ENCODE assay signal across 12 cellular contexts in genomic region chr3:124250053-124250452, GRCh38.
A peak's percentile ranks its signal among the peaks of the same experiment; 100 is the strongest.
DNase-seq lines count a peak whose midpoint lies in the region; ATAC-seq and TF ChIP-seq lines count a peak whose summit lies in the region.
"Had no signal": no experiment of that assay in that cellular context is flagged by ENCODE, and none has a peak within 500 bp of the region (broad histone marks: within the 10 kb centered on the region; RNA-seq: fewer than 3 reads in every experiment).

No MANE protein-coding gene starts in this region.

- H3K9me3 ChIP-seq in BLaER1 treated with 17β-estradiol and CSF1 and Interleukin-3, amounts not matched to agents 10 nM and 100 nM (replicated peaks in 1 of 11), result 0 out of 22 replicates have a peak, but pooled peaks cover 0 to 6% (median 0%) of the 10 kb centered on the region in 11 experiments
- H3K9me3 ChIP-seq in parathyroid adenoma (ENCODE audit: control insufficient read depth, low read length), result no peaks in the 10 kb centered on the region

- in situ Hi-C loops in brain microvascular endothelial cell (cut with HindIII; ENCODE audit: low pct_ligation_motif_present, low sequenced_read_pairs), result no loop called here

- H3K4me1 Mint-ChIP-seq in activated CD4-positive, alpha-beta T cell treated with anti-CD3 and anti-CD28 coated beads for 36 hours, result no peaks in the 10 kb centered on the region
- H3K4me1 Mint-ChIP-seq: activated CD4-positive, alpha-beta T cell treated with anti-CD3 and anti-CD28 coated beads, Interleukin-2, amount 10 ng/mL, durations not matched to agents 7 days and 5 days; activated T-helper 17 cell treated with anti-CD3 and anti-CD28 coated beads, Interleukin-2, amount 50 U/mL, for 72 hours; B cell had no signal

- DNase-seq in KG1 (lab: John Stamatoyannopoulos, UW), result peak; percentile 23
- no peak for DNase-seq in activated CD4-positive, alpha-beta T cell treated with anti-CD3 and anti-CD28 coated beads for 36 hours
- DNase-seq in nucleus accumbens (lab: John Stamatoyannopoulos, UW), result no peak
- DNase-seq in RWPE1 (ENCODE audit: low spot score), result no peak
- DNase-seq in brain microvascular endothelial cell, result no peak
- DNase-seq: activated CD4-positive, alpha-beta T cell treated with anti-CD3 and anti-CD28 coated beads, Interleukin-2, amount 10 ng/mL, durations not matched to agents 7 days and 5 days; hypothalamus had no signal

- H3K4me1 ChIP-seq in BLaER1 treated with 17β-estradiol and CSF1 and Interleukin-3, amounts not matched to agents 10 nM and 100 nM, result peaks cover 24 to 35% (median 31%) of the 10 kb centered on the region in 10 experiments
- H3K4me1 ChIP-seq in parathyroid adenoma, result peaks cover 18% of the 10 kb centered on the region

- peak overlapping the region in 1 of 11 experiments; percentile 14; a peak in 1 of 22 replicates for H3K27ac ChIP-seq in BLaER1 treated with 17β-estradiol and CSF1 and Interleukin-3, amounts not matched to agents 10 nM and 100 nM
- peak overlapping the region; percentile 2 for H3K27ac ChIP-seq in parathyroid adenoma
- H3K27ac ChIP-seq in RWPE1, result no peak overlapping the region
- H3K27ac ChIP-seq in brain microvascular endothelial cell, result no peak overlapping the region

- intact Hi-C loops in activated CD4-positive, alpha-beta T cell treated with anti-CD3 and anti-CD28 coated beads for 36 hours (cut with DNase I, micrococcal nuclease), result no loop called here

- H3K36me3 Mint-ChIP-seq in activated CD4-positive, alpha-beta T cell treated with anti-CD3 and anti-CD28 coated beads for 36 hours (ENCODE audit: low read depth), result no peaks in the 10 kb centered on the region

- peak; percentile 44 for ATAC-seq in esophagus mucosa
- ATAC-seq in activated CD4-positive, alpha-beta T cell treated with anti-CD3 and anti-CD28 coated beads for 36 hours, result no peak
- ATAC-seq: activated T-helper 17 cell treated with anti-CD3 and anti-CD28 coated beads, Interleukin-2, amount 50 U/mL, for 72 hours had no signal

- POLR2A ChIA-PET in activated CD4-positive, alpha-beta T cell treated with anti-CD3 and anti-CD28 coated beads for 36 hours (lab: Charles Lee), result no interaction called here
- POLR2A ChIA-PET in RWPE1 (lab: Yijun Ruan, JAX; ENCODE audit: low non-redundant PET), result no interaction called here

- no peaks in the 10 kb centered on the region for H3K9me3 Mint-ChIP-seq in activated CD4-positive, alpha-beta T cell treated with anti-CD3 and anti-CD28 coated beads for 36 hours (ENCODE audit: low read depth)
- H3K9me3 Mint-ChIP-seq: activated CD4-positive, alpha-beta T cell treated with anti-CD3 and anti-CD28 coated beads, Interleukin-2, amount 10 ng/mL, durations not matched to agents 7 days and 5 days; activated T-helper 17 cell treated with anti-CD3 and anti-CD28 coated beads, Interleukin-2, amount 50 U/mL, for 72 hours had no signal

- no peaks in the 10 kb centered on the region for H3K27me3 ChIP-seq in BLaER1 treated with 17β-estradiol and CSF1 and Interleukin-3, amounts not matched to agents 10 nM and 100 nM
- H3K27me3 ChIP-seq in parathyroid adenoma (ENCODE audit: control insufficient read depth, insufficient read depth, low read length) (no peaks in the 10 kb centered on the region), brain microvascular endothelial cell (replicated peaks) (no peaks in the 10 kb centered on the region)

- H3K4me3 Mint-ChIP-seq in activated CD4-positive, alpha-beta T cell treated with anti-CD3 and anti-CD28 coated beads for 36 hours, result no peak overlapping the region
- H3K4me3 Mint-ChIP-seq: activated CD4-positive, alpha-beta T cell treated with anti-CD3 and anti-CD28 coated beads, Interleukin-2, amount 10 ng/mL, durations not matched to agents 7 days and 5 days; activated T-helper 17 cell treated with anti-CD3 and anti-CD28 coated beads, Interleukin-2, amount 50 U/mL, for 72 hours; B cell had no signal

- peaks cover 2% of the 10 kb centered on the region for H3K79me2 ChIP-seq in parathyroid adenoma

- no peak for TF ChIP-seq CTCF in parathyroid adenoma (IDR thresholded peaks at IDR 0.05)
- TF ChIP-seq CTCF in RWPE1 (conservative IDR thresholded peaks at IDR 0.05; ENCODE audit: low read depth), result no peak
- TF ChIP-seq CTCF in brain microvascular endothelial cell (IDR thresholded peaks at IDR 0.05; ENCODE audit: low read depth, low read length, missing control alignments), result no peak

- H4K20me1 ChIP-seq in BLaER1 treated with 17β-estradiol and CSF1 and Interleukin-3, amounts not matched to agents 10 nM and 100 nM, result no peaks in the 10 kb centered on the region; a peak in 1 of 22 replicates

- no peak overlapping the region for H3K27ac Mint-ChIP-seq in activated CD4-positive, alpha-beta T cell treated with anti-CD3 and anti-CD28 coated beads for 36 hours
- H3K27ac Mint-ChIP-seq: activated CD4-positive, alpha-beta T cell treated with anti-CD3 and anti-CD28 coated beads, Interleukin-2, amount 10 ng/mL, durations not matched to agents 7 days and 5 days; activated T-helper 17 cell treated with anti-CD3 and anti-CD28 coated beads, Interleukin-2, amount 50 U/mL, for 72 hours; B cell had no signal

- H3K27me3 Mint-ChIP-seq in activated CD4-positive, alpha-beta T cell treated with anti-CD3 and anti-CD28 coated beads for 36 hours, result peaks cover 18% of the 10 kb centered on the region

- no peak overlapping the region for H3K4me3 ChIP-seq in BLaER1 treated with 17β-estradiol and CSF1 and Interleukin-3, amounts not matched to agents 10 nM and 100 nM
- no peak overlapping the region for H3K4me3 ChIP-seq in parathyroid adenoma (ENCODE audit: low read depth, low read length)
- H3K4me3 ChIP-seq in brain microvascular endothelial cell (ENCODE audit: low read depth, low read length), result no peak overlapping the region

- no peak overlapping the region for H3K9ac ChIP-seq in BLaER1 treated with 17β-estradiol and CSF1 and Interleukin-3, amounts not matched to agents 10 nM and 100 nM
- H3K9ac ChIP-seq in parathyroid adenoma, result no peak overlapping the region

- H3K36me3 ChIP-seq in BLaER1 treated with 17β-estradiol and CSF1 and Interleukin-3, amounts not matched to agents 10 nM and 100 nM, result no peaks in the 10 kb centered on the region
- H3K36me3 ChIP-seq in parathyroid adenoma (ENCODE audit: control insufficient read depth, insufficient read depth, low read length), result no peaks in the 10 kb centered on the region
- no peaks in the 10 kb centered on the region for H3K36me3 ChIP-seq in brain microvascular endothelial cell (replicated peaks)

- H3K4me2 ChIP-seq in BLaER1 treated with 17β-estradiol and CSF1 and Interleukin-3, amounts not matched to agents 10 nM and 100 nM, result peak overlapping the region; percentile 28 to 91 (median 82); a peak in 20 of 22 replicates
- H3K4me2 ChIP-seq in parathyroid adenoma (ENCODE audit: low read length), result no peak overlapping the region

- H2AFZ ChIP-seq in parathyroid adenoma, result no peak overlapping the region

- CTCF ChIA-PET in activated CD4-positive, alpha-beta T cell treated with anti-CD3 and anti-CD28 coated beads for 36 hours (lab: Charles Lee), result interaction anchor here (0.6 kb wide), 1 partner anchor 136 kb away, joined by 3 read pairs; no protein-coding TSS in a partner anchor
- CTCF ChIA-PET in RWPE1 (lab: Yijun Ruan, JAX), result no interaction called here
